Comparison of ENCODE assay signal across 25 cellular contexts in the genomic region with DNA sequence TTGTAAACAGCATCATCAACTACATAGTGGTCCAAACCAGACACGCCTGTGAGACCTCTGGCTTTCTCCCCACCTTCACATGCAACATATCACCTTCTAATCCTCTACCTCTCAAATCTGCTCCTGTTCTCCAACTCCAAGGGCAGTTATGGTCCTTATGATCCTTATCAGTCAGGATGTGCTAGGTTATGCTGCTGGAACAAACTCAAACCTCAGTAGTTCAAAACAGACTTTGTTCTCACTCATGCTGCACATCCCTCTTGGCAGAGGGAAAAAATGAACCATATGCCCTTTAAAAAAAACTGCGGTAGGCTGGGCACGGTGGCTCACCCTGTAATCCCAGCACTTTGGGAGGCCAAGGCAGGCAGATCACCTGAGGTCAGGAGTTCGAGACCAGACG.
"Had no signal": no experiment of that assay in that cellular context is flagged by ENCODE, and none has a peak within 500 bp of the region (broad histone marks: within the 10 kb centered on the region; RNA-seq: fewer than 3 reads in every experiment).

No MANE protein-coding gene starts in this region.

- H3K9me3 ChIP-seq: gastrocnemius medialis, heart left ventricle, ovary, psoas muscle, spleen, stomach, testis, tibial artery had no signal

- H3K27me3 ChIP-seq: dorsolateral prefrontal cortex, gastrocnemius medialis, heart left ventricle, hepatocyte, ovary, spleen, stomach, testis, tibial artery had no signal

- H3K36me3 ChIP-seq: ovary had no signal

- H3K4me3 Mint-ChIP-seq: naive thymus-derived CD4-positive, alpha-beta T cell; nephron; stimulated activated naive B cell treated with anti-CD40 and anti-IgM and Interleukin-4, amounts not matched to agents 10 μg/mL and 1 μg/mL and 100 μg/mL, for 72 hours; type B pancreatic cell had no signal

- H3K27me3 Mint-ChIP-seq: naive thymus-derived CD4-positive, alpha-beta T cell; stimulated activated naive B cell treated with anti-CD40 and anti-IgM and Interleukin-4, amounts not matched to agents 10 μg/mL and 1 μg/mL and 100 μg/mL, for 72 hours; type B pancreatic cell had no signal

- H3K27ac ChIP-seq: hepatocyte, ovary, psoas muscle, skin epidermis had no signal

- H3K4me3 ChIP-seq: gastrocnemius medialis, heart left ventricle, hepatocyte, lung, ovary, psoas muscle, skin epidermis, spleen, stomach, testis, tibial artery had no signal

- H3K9me3 Mint-ChIP-seq: naive thymus-derived CD4-positive, alpha-beta T cell; nephron; stimulated activated naive B cell treated with anti-CD40 and anti-IgM and Interleukin-4, amounts not matched to agents 10 μg/mL and 1 μg/mL and 100 μg/mL, for 72 hours; type B pancreatic cell had no signal

- DNase-seq: cortex of kidney; dorsolateral prefrontal cortex; effector CD4-positive, alpha-beta T cell; gastrocnemius medialis; heart left ventricle; kidney; mesendoderm; midbrain; naive thymus-derived CD4-positive, alpha-beta T cell; occipital lobe; ovary; posterior cingulate gyrus; psoas muscle; right cardiac atrium; spleen; stimulated activated CD4-positive, alpha-beta T cell treated with anti-CD3 and anti-CD28 coated beads, Interleukin-2, amount 100 ng/mL, for 48 hours; stimulated activated naive B cell treated with anti-CD40 and anti-IgM and Interleukin-4, amounts not matched to agents 10 μg/mL and 1 μg/mL and 100 μg/mL, for 72 hours; stomach; testis; tibial artery had no signal

- ATAC-seq: gastrocnemius medialis; heart left ventricle; naive thymus-derived CD4-positive, alpha-beta T cell; stimulated activated naive B cell treated with anti-CD40 and anti-IgM and Interleukin-4, amounts not matched to agents 10 μg/mL and 1 μg/mL and 100 μg/mL, for 72 hours had no signal

- H3K27ac Mint-ChIP-seq: stimulated activated naive B cell treated with anti-CD40 and anti-IgM and Interleukin-4, amounts not matched to agents 10 μg/mL and 1 μg/mL and 100 μg/mL, for 72 hours; type B pancreatic cell had no signal
